14 cellular contexts compared by ENCODE assay signal in the genomic region with DNA sequence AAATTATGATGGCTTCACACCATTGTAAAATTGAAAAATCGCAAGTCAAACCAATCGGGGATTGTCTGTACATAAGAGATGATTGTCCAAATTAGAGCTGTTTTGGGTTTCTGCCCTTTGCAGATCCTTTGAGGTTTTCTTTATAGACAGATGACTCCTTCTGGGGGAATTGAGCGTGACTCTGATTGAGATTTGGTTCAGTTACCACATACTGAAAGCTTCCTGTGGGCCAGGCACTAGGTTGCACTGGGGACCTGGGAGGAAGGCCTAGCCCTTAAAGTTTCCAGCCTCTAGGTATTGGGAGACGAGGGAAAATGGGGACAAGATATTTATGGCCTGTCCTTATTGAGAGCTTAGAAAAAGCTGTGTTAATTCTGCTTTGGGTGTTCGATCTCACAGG. TPM values are rescaled to one million over a fixed set of nuclear protein-coding genes. Genes with fewer than 3 reads are reported as not detected.
DNase-seq lines count a peak whose midpoint lies in the region; ATAC-seq and TF ChIP-seq lines count a peak whose summit lies in the region.
"Had no signal": no experiment of that assay in that cellular context is flagged by ENCODE, and none has a peak within 500 bp of the region (broad histone marks: within the 10 kb centered on the region; RNA-seq: fewer than 3 reads in every experiment).

No MANE protein-coding gene starts in this region.

- no peaks in the 10 kb centered on the region for H3K9me3 Mint-ChIP-seq in activated T-cell treated with anti-CD3 and anti-CD28 coated beads, Interleukin-2, amount 50 U/mL, for 72 hours
- no peaks in the 10 kb centered on the region for H3K9me3 Mint-ChIP-seq in CD8-positive, alpha-beta T cell
- H3K9me3 Mint-ChIP-seq in activated naive CD8-positive, alpha-beta T cell treated with anti-CD3 and anti-CD28 coated beads, Interleukin-2, amount 50 U/mL, for 24 hours, result no peaks in the 10 kb centered on the region

- no peak for TF ChIP-seq CTCF in CD8-positive, alpha-beta T cell (IDR thresholded peaks at IDR 0.05)

- POLR2A ChIA-PET in CD8-positive, alpha-beta T cell (lab: Charles Lee), result interaction anchor here (0.8 kb wide), 1 partner anchor 9 kb away, joined by 3 read pairs; no protein-coding TSS in a partner anchor

- H3K36me3 Mint-ChIP-seq in activated T-cell treated with anti-CD3 and anti-CD28 coated beads, Interleukin-2, amount 50 U/mL, for 72 hours (ENCODE audit: insufficient read depth in 2 of 2), result peaks cover 3 to 8% of the 10 kb centered on the region in 2 donors
- peaks cover 22% of the 10 kb centered on the region for H3K36me3 Mint-ChIP-seq in CD8-positive, alpha-beta T cell
- peaks cover 40% of the 10 kb centered on the region for H3K36me3 Mint-ChIP-seq in activated naive CD8-positive, alpha-beta T cell treated with anti-CD3 and anti-CD28 coated beads, Interleukin-2, amount 50 U/mL, for 24 hours (ENCODE audit: low read depth)

- CTCF ChIA-PET in CD8-positive, alpha-beta T cell (lab: Charles Lee), result interaction anchor here (0.9 kb wide), 1 partner anchor 161 kb away, joined by 3 read pairs; no protein-coding TSS in a partner anchor

- intact Hi-C loops in CD8-positive, alpha-beta T cell (cut with DNase I, micrococcal nuclease), result no loop called here

- H3K9me3 ChIP-seq in CD8-positive, alpha-beta T cell (ENCODE audit: low read length), result no peaks in the 10 kb centered on the region
- no peaks in the 10 kb centered on the region for H3K9me3 ChIP-seq in effector memory CD4-positive, alpha-beta T cell (ENCODE audit: control insufficient read depth, low read length)

- no peaks in the 10 kb centered on the region for H3K27me3 Mint-ChIP-seq in activated T-cell treated with anti-CD3 and anti-CD28 coated beads, Interleukin-2, amount 50 U/mL, for 72 hours (ENCODE audit: low read depth)
- no peaks in the 10 kb centered on the region for H3K27me3 Mint-ChIP-seq in CD8-positive, alpha-beta T cell (ENCODE audit: low read depth)
- H3K27me3 Mint-ChIP-seq in activated naive CD8-positive, alpha-beta T cell treated with anti-CD3 and anti-CD28 coated beads, Interleukin-2, amount 50 U/mL, for 24 hours, result no peaks in the 10 kb centered on the region

- no peaks in the 10 kb centered on the region for H3K27me3 ChIP-seq in CD8-positive, alpha-beta T cell (ENCODE audit: insufficient read depth, low read length)
- no peaks in the 10 kb centered on the region for H3K27me3 ChIP-seq in effector memory CD4-positive, alpha-beta T cell (replicated peaks; ENCODE audit: control insufficient read depth, insufficient read depth, low read length, poor library complexity, severe bottlenecking)

- H3K4me1 ChIP-seq in CD8-positive, alpha-beta T cell (ENCODE audit: insufficient read depth, low read length), result peaks cover 63% of the 10 kb centered on the region
- peaks cover 11% of the 10 kb centered on the region for H3K4me1 ChIP-seq in effector memory CD4-positive, alpha-beta T cell (ENCODE audit: control insufficient read depth, insufficient read depth, low read length, poor library complexity, severe bottlenecking)

- peak; percentile 36 to 64 for ATAC-seq in activated T-cell treated with anti-CD3 and anti-CD28 coated beads, Interleukin-2, amount 50 U/mL, for 72 hours (replicated peaks in 1 of 2)
- no peak for ATAC-seq in CD8-positive, alpha-beta T cell
- ATAC-seq in activated naive CD8-positive, alpha-beta T cell treated with anti-CD3 and anti-CD28 coated beads, Interleukin-2, amount 50 U/mL, for 24 hours, result peak; percentile 57
- ATAC-seq in stimulated activated naive CD8-positive, alpha-beta T cell treated with anti-CD3 and anti-CD28 coated beads, Interleukin-15, Interleukin-2, amounts not matched to agents 100 U/mL and 50 U/mL, for 24 hours, result peak; percentile 46
- ATAC-seq in activated CD4-positive, CD25-positive, alpha-beta regulatory T cell treated with anti-CD3 and anti-CD28 coated beads, Interleukin-2, amount 50 U/mL, for 24 hours, result no peak

- H3K4me3 Mint-ChIP-seq in activated T-cell treated with anti-CD3 and anti-CD28 coated beads, Interleukin-2, amount 50 U/mL, for 72 hours, result no peak overlapping the region
- no peak overlapping the region for H3K4me3 Mint-ChIP-seq in CD8-positive, alpha-beta T cell
- H3K4me3 Mint-ChIP-seq in activated naive CD8-positive, alpha-beta T cell treated with anti-CD3 and anti-CD28 coated beads, Interleukin-2, amount 50 U/mL, for 24 hours, result no peak overlapping the region

- peaks cover 56% of the 10 kb centered on the region for H3K4me1 Mint-ChIP-seq in activated T-cell treated with anti-CD3 and anti-CD28 coated beads, Interleukin-2, amount 50 U/mL, for 72 hours (ENCODE audit: low read depth)
- peaks cover 69% of the 10 kb centered on the region for H3K4me1 Mint-ChIP-seq in CD8-positive, alpha-beta T cell (ENCODE audit: low read depth)
- H3K4me1 Mint-ChIP-seq in activated naive CD8-positive, alpha-beta T cell treated with anti-CD3 and anti-CD28 coated beads, Interleukin-2, amount 50 U/mL, for 24 hours, result peaks cover 65% of the 10 kb centered on the region

- DNase-seq in activated T-cell treated with anti-CD3 and anti-CD28 coated beads, Interleukin-2, amount 50 U/mL, for 72 hours, result no peak
- no peak for DNase-seq in activated T-cell treated with anti-CD3 and anti-CD28 coated beads, Interleukin-2, amount 50 U/mL, for 1 hour
- DNase-seq in CD8-positive, alpha-beta T cell, result no peak
- no peak for DNase-seq in activated naive CD8-positive, alpha-beta T cell treated with anti-CD3 and anti-CD28 coated beads, Interleukin-2, amount 50 U/mL, for 24 hours
- no peak for DNase-seq in stimulated activated naive CD8-positive, alpha-beta T cell treated with anti-CD3 and anti-CD28 coated beads, Interleukin-15, Interleukin-2, amounts not matched to agents 100 U/mL and 50 U/mL, for 24 hours
- DNase-seq in NCI-H128 (lab: John Stamatoyannopoulos, UW; ENCODE audit: unreplicated experiment), result no peak
- no peak for DNase-seq in effector memory CD4-positive, alpha-beta T cell
- DNase-seq: H7, Karpas-422, NCI-H1417 treated with DMSO at 0.1 percent for 48 hours, NCI-H2029 treated with DMSO at 0.1 percent for 48 hours, NCI-H510A, SHP77 treated with DMSO at 0.1 percent for 48 hours had no signal

- H3K27ac Mint-ChIP-seq in activated T-cell treated with anti-CD3 and anti-CD28 coated beads, Interleukin-2, amount 50 U/mL, for 72 hours, result peak overlapping the region; percentile 79
- peak overlapping the region; percentile 8 for H3K27ac Mint-ChIP-seq in CD8-positive, alpha-beta T cell
- H3K27ac Mint-ChIP-seq in activated naive CD8-positive, alpha-beta T cell treated with anti-CD3 and anti-CD28 coated beads, Interleukin-2, amount 50 U/mL, for 24 hours, result peak overlapping the region; percentile 21

- no peak overlapping the region for H3K27ac ChIP-seq in CD8-positive, alpha-beta T cell (ENCODE audit: low read depth, low read length)
- H3K27ac ChIP-seq in effector memory CD4-positive, alpha-beta T cell (ENCODE audit: insufficient read depth, low read length, poor library complexity, severe bottlenecking), result no peak overlapping the region

- H3K4me3 ChIP-seq in CD8-positive, alpha-beta T cell (ENCODE audit: low read depth, low read length), result no peak overlapping the region
- no peak overlapping the region for H3K4me3 ChIP-seq in effector memory CD4-positive, alpha-beta T cell (ENCODE audit: insufficient read depth, low read depth, low read length, poor library complexity, severe bottlenecking)

- H3K36me3 ChIP-seq in CD8-positive, alpha-beta T cell (ENCODE audit: insufficient read depth, low read length), result no peaks in the 10 kb centered on the region
- H3K36me3 ChIP-seq in effector memory CD4-positive, alpha-beta T cell (ENCODE audit: control insufficient read depth, insufficient read depth, low read length), result no peaks in the 10 kb centered on the region

RNA-seq across cellular contexts. Expression of a gene that starts 9.2 kb away (rescaled TPM):
- 10 to 100 TPM; 45.8 to 55.3 TPM for total RNA-seq in activated T-cell treated with anti-CD3 and anti-CD28 coated beads, Interleukin-2, amount 50 U/mL, for 72 hours
- total RNA-seq in CD8-positive, alpha-beta T cell, result 10 to 100 TPM; 29.3 to 32.3 TPM

Comparison
In these comparisons a context has a peak if more than half of its experiments do, and no peak if none do; other contexts are left out.
1. ATAC-seq: peak in activated T-cell treated with anti-CD3 and anti-CD28 coated beads, Interleukin-2, amount 50 U/mL, for 72 hours (2 of 2), activated naive CD8-positive, alpha-beta T cell treated with anti-CD3 and anti-CD28 coated beads, Interleukin-2, amount 50 U/mL, for 24 hours (single experiment) and stimulated activated naive CD8-positive, alpha-beta T cell treated with anti-CD3 and anti-CD28 coated beads, Interleukin-15, Interleukin-2, amounts not matched to agents 100 U/mL and 50 U/mL, for 24 hours (single experiment); none in CD8-positive, alpha-beta T cell (single experiment) and activated CD4-positive, CD25-positive, alpha-beta regulatory T cell treated with anti-CD3 and anti-CD28 coated beads, Interleukin-2, amount 50 U/mL, for 24 hours (0 of 2).
2. H3K27ac Mint-ChIP-seq: peak in every context shown above with its lines; median percentile 79 in activated T-cell treated with anti-CD3 and anti-CD28 coated beads, Interleukin-2, amount 50 U/mL, for 72 hours; 21 in activated naive CD8-positive, alpha-beta T cell treated with anti-CD3 and anti-CD28 coated beads, Interleukin-2, amount 50 U/mL, for 24 hours; 8 in CD8-positive, alpha-beta T cell.